In the genomic region with DNA sequence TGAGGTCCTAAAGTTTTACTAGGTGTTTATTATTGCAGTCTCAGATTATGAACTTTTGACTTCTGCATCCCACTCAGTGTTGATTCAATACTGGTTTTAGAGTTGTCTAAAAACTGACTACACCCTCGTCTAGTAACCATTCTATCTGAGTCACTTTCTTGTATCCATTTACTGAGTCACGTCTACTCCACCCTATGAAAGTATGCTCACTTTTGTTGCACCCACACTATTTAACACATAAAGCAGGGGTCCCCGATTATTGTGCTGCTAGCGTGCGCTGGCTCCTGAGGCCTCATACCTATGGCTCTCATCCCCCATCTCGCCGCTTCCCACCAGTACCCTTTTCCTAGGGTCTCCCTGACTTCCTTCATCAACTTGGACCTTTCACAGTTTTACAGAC, we compare ENCODE assay signal across 9 cellular contexts. TPM values are rescaled to one million over a fixed set of nuclear protein-coding genes. Genes with fewer than 3 reads are reported as not detected.
DNase-seq lines count a peak whose midpoint lies in the region; TF ChIP-seq lines count a peak whose summit lies in the region.
"Had no signal": no experiment of that assay in that cellular context is flagged by ENCODE, and none has a peak within 500 bp of the region (broad histone marks: within the 10 kb centered on the region; RNA-seq: fewer than 3 reads in every experiment).

No MANE protein-coding gene starts in this region.

- peaks cover 45% of the 10 kb centered on the region for H3K36me3 Mint-ChIP-seq in IgD-negative memory B cell
- H3K36me3 Mint-ChIP-seq in activated naive CD4-positive, alpha-beta T cell treated with anti-CD3 and anti-CD28 coated beads, Interleukin-2, amount 50 U/mL, for 24 hours, result peaks cover 42% of the 10 kb centered on the region
- H3K36me3 Mint-ChIP-seq in endodermal cell (ENCODE audit: low read depth), result no peaks in the 10 kb centered on the region

- no peaks in the 10 kb centered on the region for H4K20me1 ChIP-seq in BLaER1 treated with 17β-estradiol and CSF1 and Interleukin-3, amounts not matched to agents 10 nM and 100 nM

- no peaks in the 10 kb centered on the region for H3K27me3 Mint-ChIP-seq in IgD-negative memory B cell
- H3K27me3 Mint-ChIP-seq in activated naive CD4-positive, alpha-beta T cell treated with anti-CD3 and anti-CD28 coated beads, Interleukin-2, amount 50 U/mL, for 24 hours, result no peaks in the 10 kb centered on the region
- peaks cover 27% of the 10 kb centered on the region for H3K27me3 Mint-ChIP-seq in endodermal cell (ENCODE audit: insufficient read depth)

- H3K4me1 ChIP-seq in BLaER1 treated with 17β-estradiol and CSF1 and Interleukin-3, amounts not matched to agents 10 nM and 100 nM, result peaks cover 21 to 35% (median 26%) of the 10 kb centered on the region in 10 experiments
- H3K4me1 ChIP-seq in endodermal cell (ENCODE audit: control insufficient read depth, insufficient read depth, low read length), result no peaks in the 10 kb centered on the region

- TF ChIP-seq CTCF in endodermal cell (conservative IDR thresholded peaks at IDR 0.05) (no peak), GM10266 (IDR thresholded peaks at IDR 0.05; ENCODE audit: control insufficient read depth, insufficient read depth, low read depth, missing control alignments) (no peak)

- peaks cover 4 to 14% (median 11%) of the 10 kb centered on the region in 11 experiments; a peak in 16 of 22 replicates for H3K36me3 ChIP-seq in BLaER1 treated with 17β-estradiol and CSF1 and Interleukin-3, amounts not matched to agents 10 nM and 100 nM
- no peaks in the 10 kb centered on the region for H3K36me3 ChIP-seq in endodermal cell (ENCODE audit: control insufficient read depth, insufficient read depth, low read length)

- no peaks in the 10 kb centered on the region for H3K27me3 ChIP-seq in BLaER1 treated with 17β-estradiol and CSF1 and Interleukin-3, amounts not matched to agents 10 nM and 100 nM
- H3K27me3 ChIP-seq in endodermal cell (ENCODE audit: control insufficient read depth, insufficient read depth, low read length, poor library complexity, severe bottlenecking), result no peaks in the 10 kb centered on the region

- H3K4me3 ChIP-seq in BLaER1 treated with 17β-estradiol and CSF1 and Interleukin-3, amounts not matched to agents 10 nM and 100 nM, result peak overlapping the region in 1 of 10 experiments; percentile 60; a peak in 1 of 20 replicates
- H3K4me3 ChIP-seq in endodermal cell (ENCODE audit: low read length), result no peak overlapping the region

- DNase-seq in kidney tubule cell (ENCODE audit: low spot score) (peak; percentile 33), endodermal cell (no peak), T-helper 9 cell (no peak), occipital lobe (lab: John Stamatoyannopoulos, UW) (no peak), GM10266 (ENCODE audit: extremely low spot score) (no peak)
- DNase-seq: kidney had no signal

- peaks cover 5 to 27% (median 21%) of the 10 kb centered on the region in 11 experiments; a peak in 21 of 22 replicates for H3K9me3 ChIP-seq in BLaER1 treated with 17β-estradiol and CSF1 and Interleukin-3, amounts not matched to agents 10 nM and 100 nM (replicated peaks in 1 of 11)
- H3K9me3 ChIP-seq in endodermal cell (ENCODE audit: control insufficient read depth, low read length), result no peaks in the 10 kb centered on the region

- H3K4me3 Mint-ChIP-seq in IgD-negative memory B cell (peak overlapping the region; percentile 69 to 95 (median 88)), endodermal cell (no peak overlapping the region)
- peak overlapping the region; percentile 86 for H3K4me3 Mint-ChIP-seq in activated naive CD4-positive, alpha-beta T cell treated with anti-CD3 and anti-CD28 coated beads, Interleukin-2, amount 50 U/mL, for 24 hours

- H3K4me1 Mint-ChIP-seq in IgD-negative memory B cell (peaks cover 39 to 48% (median 42%) of the 10 kb centered on the region in 3 donors), endodermal cell (peaks cover 5% of the 10 kb centered on the region)
- H3K4me1 Mint-ChIP-seq in activated naive CD4-positive, alpha-beta T cell treated with anti-CD3 and anti-CD28 coated beads, Interleukin-2, amount 50 U/mL, for 24 hours, result peaks cover 74% of the 10 kb centered on the region

- H3K9me3 Mint-ChIP-seq in IgD-negative memory B cell (peaks cover 5 to 15% (median 7%) of the 10 kb centered on the region in 3 donors), endodermal cell (no peaks in the 10 kb centered on the region)
- H3K9me3 Mint-ChIP-seq in activated naive CD4-positive, alpha-beta T cell treated with anti-CD3 and anti-CD28 coated beads, Interleukin-2, amount 50 U/mL, for 24 hours, result peaks cover 15% of the 10 kb centered on the region

- no peak overlapping the region for H3K27ac Mint-ChIP-seq in IgD-negative memory B cell
- H3K27ac Mint-ChIP-seq in activated naive CD4-positive, alpha-beta T cell treated with anti-CD3 and anti-CD28 coated beads, Interleukin-2, amount 50 U/mL, for 24 hours, result peak overlapping the region; percentile 71
- H3K27ac Mint-ChIP-seq in endodermal cell, result no peak overlapping the region

- no peak overlapping the region for H3K27ac ChIP-seq in BLaER1 treated with 17β-estradiol and CSF1 and Interleukin-3, amounts not matched to agents 10 nM and 100 nM
- no peak overlapping the region for H3K27ac ChIP-seq in endodermal cell (ENCODE audit: low read depth, low read length)

- peak overlapping the region; percentile 77 to 97 (median 91); a peak in 21 of 22 replicates for H3K4me2 ChIP-seq in BLaER1 treated with 17β-estradiol and CSF1 and Interleukin-3, amounts not matched to agents 10 nM and 100 nM

- H3K9ac ChIP-seq in BLaER1 treated with 17β-estradiol and CSF1 and Interleukin-3, amounts not matched to agents 10 nM and 100 nM, result no peak overlapping the region
- H3K9ac ChIP-seq in endodermal cell (ENCODE audit: extremely low read depth, low read length, poor library complexity, severe bottlenecking), result no peak overlapping the region

- 87 to 97% methylated on average over 5 to 7 of the region's 7 CpGs for WGBS in endodermal cell (ENCODE audit: insufficient coverage in 1 of 2, insufficient read length in 1 of 2), 2 experiments

RNA-seq across cellular contexts. Expression of a gene that starts 2.0 kb away (rescaled TPM):
- 21.6 TPM for polyA plus RNA-seq in IgD-negative memory B cell
- not detected for total RNA-seq in endodermal cell
- polyA plus RNA-seq in endodermal cell (2013, experiment 1 of 2), result not detected
- polyA plus RNA-seq in endodermal cell (2013, experiment 2 of 2), result not detected
- 3.3 TPM for total RNA-seq in occipital lobe

RNA-seq across cellular contexts. Expression of a gene that starts 32.4 kb away (rescaled TPM):
- 57.3 TPM for polyA plus RNA-seq in IgD-negative memory B cell
- total RNA-seq in endodermal cell (not detected), occipital lobe (3.7 TPM)
- polyA plus RNA-seq in endodermal cell (2013, experiment 1 of 2), result not detected
- not detected for polyA plus RNA-seq in endodermal cell (2013, experiment 2 of 2)
